Comparison of ENCODE assay signal across 18 cellular contexts in genomic region chr9:2676466-2676865, GRCh38. TPM values are rescaled to one million over a fixed set of nuclear protein-coding genes. Genes with fewer than 3 reads are reported as not detected.
DNase-seq lines count a peak whose midpoint lies in the region.
"Had no signal": no experiment of that assay in that cellular context is flagged by ENCODE, and none has a peak within 500 bp of the region (broad histone marks: within the 10 kb centered on the region; RNA-seq: fewer than 3 reads in every experiment).

No MANE protein-coding gene starts in this region.

- peak; percentile 5 to 34 (median 11) for DNase-seq in NCI-H1417 (lab: John Stamatoyannopoulos, UW)
- no peak for DNase-seq in NCI-H1417 treated with DMSO at 0.1 percent for 48 hours (lab: John Stamatoyannopoulos, UW)
- DNase-seq in DMS153 treated with DMSO at 0.1 percent for 48 hours (lab: John Stamatoyannopoulos, UW; ENCODE audit: unreplicated experiment), result peak; percentile 21
- DNase-seq in NCI-H2171 treated with DMSO at 0.1 percent for 48 hours (lab: John Stamatoyannopoulos, UW), result peak; percentile 77
- peak; percentile 25 for DNase-seq in glomerular visceral epithelial cell (ENCODE audit: extremely low spot score)
- no peak for DNase-seq in NK-92 treated with Interleukin-12 subunit alpha and Interleukin-12 subunit beta, amount 100 ng/mL, for 24 hours (lab: John Stamatoyannopoulos, UW)
- DNase-seq in superior temporal gyrus (ENCODE audit: extremely low spot score), result no peak
- DNase-seq in H4 (ENCODE audit: low spot score), result no peak
- DNase-seq: amniotic stem cell, GM23248, heart right ventricle, left ventricle myocardium inferior, NCI-H1436 treated with DMSO at 0.1 percent for 48 hours, posterior cingulate gyrus, sigmoid colon, T-helper 2 cell had no signal

RNA-seq across cellular contexts. Expression of gene KCNV2, which starts 40.8 kb away (rescaled TPM):
- total RNA-seq in H4 (2014; rRNA removed; shearing (Covaris generic)), result not detected in 2 replicates
- total RNA-seq: A673, GM23248, heart right ventricle, left ventricle myocardium inferior, sigmoid colon, temporal lobe had no signal

RNA-seq across cellular contexts. Expression of gene VLDLR, which starts 54.9 kb away (rescaled TPM):
- 4.9 and 7.8 TPM in 2 replicates for total RNA-seq in H4 (2014; rRNA removed; shearing (Covaris generic))

Comparison
In these comparisons a context has a peak if more than half of its experiments do, and no peak if none do; other contexts are left out.
1. DNase-seq: peak in NCI-H1417 (3 of 3), DMS153 treated with DMSO at 0.1 percent for 48 hours (single experiment), NCI-H2171 treated with DMSO at 0.1 percent for 48 hours (single experiment) and glomerular visceral epithelial cell (single experiment); none in NCI-H1417 treated with DMSO at 0.1 percent for 48 hours (single experiment), NK-92 treated with Interleukin-12 subunit alpha and Interleukin-12 subunit beta, amount 100 ng/mL, for 24 hours (single experiment), superior temporal gyrus (single experiment) and H4 (single experiment).